1 cellular context compared by ENCODE assay signal in the genomic region with DNA sequence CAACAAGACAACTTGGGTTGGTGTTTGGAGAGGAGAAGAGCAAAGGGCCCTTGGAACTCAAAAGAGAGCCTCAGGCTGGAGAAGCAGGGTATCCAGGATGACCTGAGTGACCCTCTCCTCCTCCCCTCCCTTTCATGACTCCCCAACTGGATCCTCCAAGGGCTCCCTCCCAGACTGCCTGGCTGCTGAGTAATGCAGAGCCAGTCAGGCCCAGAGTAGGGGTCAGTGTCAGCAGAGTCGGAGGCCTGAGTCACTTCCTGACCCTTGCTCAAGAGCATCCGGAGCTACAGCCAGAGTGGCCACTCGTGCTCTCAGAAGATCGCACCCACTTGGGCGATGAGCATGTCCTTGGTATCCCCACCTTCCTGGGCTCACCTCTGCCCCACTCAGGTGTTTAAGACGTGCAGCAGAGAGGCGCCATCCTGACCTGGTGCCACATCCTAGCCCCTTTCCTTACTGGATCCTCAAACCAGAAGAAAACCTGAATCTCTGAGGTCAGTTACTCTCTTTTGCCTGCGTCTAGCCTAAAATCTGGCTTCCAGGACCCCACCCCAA.
TF ChIP-seq lines count a peak whose summit lies in the region.

No MANE protein-coding gene starts in this region.

TF ChIP-seq in HepG2, 621 proteins besides CTCF, POLR2A, EP300 and RAD21 (continued from another document and continues in another):
- TF ChIP-seq ZNF598 (CRISPR knock-in tag; IDR thresholded peaks at IDR 0.05; ENCODE audit: borderline replicate concordance) (no peak), GTF3A (CRISPR knock-in tag; conservative IDR thresholded peaks at IDR 0.05) (no peak), NR1H2 (CRISPR knock-in tag; IDR thresholded peaks at IDR 0.05; ENCODE audit: borderline replicate concordance, low read depth) (no peak), GABPA (IDR thresholded peaks at IDR 0.05; ENCODE audit: low read depth, low read length) (no peak), GABPA (CRISPR knock-in tag; IDR thresholded peaks at IDR 0.05; ENCODE audit: low read depth) (peak; percentile 75), MAFG (CRISPR knock-in tag; IDR thresholded peaks at IDR 0.05) (peak; percentile 83), ZNF672 (CRISPR knock-in tag; IDR thresholded peaks at IDR 0.05) (no peak), NAIF1 (CRISPR knock-in tag; IDR thresholded peaks at IDR 0.05; ENCODE audit: borderline replicate concordance) (no peak), ZKSCAN8 (CRISPR knock-in tag; IDR thresholded peaks at IDR 0.05; ENCODE audit: borderline replicate concordance) (peak; percentile 59; the same call in 1 of the 2 replicates), ZBTB3 (CRISPR knock-in tag; IDR thresholded peaks at IDR 0.05; ENCODE audit: borderline replicate concordance, low read depth) (no peak), ZNF20 (CRISPR knock-in tag; IDR thresholded peaks at IDR 0.05) (no peak), KLF11 (CRISPR knock-in tag; IDR thresholded peaks at IDR 0.05) (no peak), PRPF4 (IDR thresholded peaks at IDR 0.05; ENCODE audit: low read depth, low read length, poor library complexity, severe bottlenecking) (no peak), HOXA7 (CRISPR knock-in tag; IDR thresholded peaks at IDR 0.05) (no peak), CREM (IDR thresholded peaks at IDR 0.05) (no peak), CREM (CRISPR knock-in tag; IDR thresholded peaks at IDR 0.05) (no peak), ZC3H4 (CRISPR knock-in tag; IDR thresholded peaks at IDR 0.05; ENCODE audit: borderline replicate concordance) (no peak), PHB2 (IDR thresholded peaks at IDR 0.05; ENCODE audit: partially characterized antibody) (no peak), EEA1 (CRISPR knock-in tag; IDR thresholded peaks at IDR 0.05; ENCODE audit: borderline replicate concordance) (no peak), ZNF557 (CRISPR knock-in tag; IDR thresholded peaks at IDR 0.05) (no peak), ZNF709 (CRISPR knock-in tag; IDR thresholded peaks at IDR 0.05) (no peak), AKAP8 (CRISPR knock-in tag; IDR thresholded peaks at IDR 0.05) (0 out of 2 replicates have a peak, but pooled peaks have one; percentile 12), THAP11 (CRISPR knock-in tag; IDR thresholded peaks at IDR 0.05) (peak; percentile 63), ZNF777 (CRISPR knock-in tag; IDR thresholded peaks at IDR 0.05) (no peak), KLF13 (CRISPR knock-in tag; IDR thresholded peaks at IDR 0.05) (no peak), ZNF660 (CRISPR knock-in tag; IDR thresholded peaks at IDR 0.05; ENCODE audit: borderline replicate concordance, low read depth) (no peak), MTA1 (CRISPR knock-in tag; IDR thresholded peaks at IDR 0.05; ENCODE audit: borderline replicate concordance) (no peak), ZFP41 (CRISPR knock-in tag; IDR thresholded peaks at IDR 0.05; ENCODE audit: borderline replicate concordance) (no peak), ZNF12 (CRISPR knock-in tag; IDR thresholded peaks at IDR 0.05) (no peak), HNRNPLL (IDR thresholded peaks at IDR 0.05; ENCODE audit: low read depth, low read length, poor library complexity, severe bottlenecking) (no peak), PAWR (CRISPR knock-in tag; IDR thresholded peaks at IDR 0.05; ENCODE audit: borderline replicate concordance) (no peak), ZNF451 (CRISPR knock-in tag; IDR thresholded peaks at IDR 0.05) (no peak), ZNF326 (CRISPR knock-in tag; IDR thresholded peaks at IDR 0.05; ENCODE audit: borderline replicate concordance) (no peak), SAFB2 (CRISPR knock-in tag; IDR thresholded peaks at IDR 0.05; ENCODE audit: borderline replicate concordance, low read depth) (no peak), ZSCAN29 (CRISPR knock-in tag; conservative IDR thresholded peaks at IDR 0.05) (no peak), SP2 (CRISPR knock-in tag; IDR thresholded peaks at IDR 0.05) (no peak), PRMT3 (CRISPR knock-in tag; IDR thresholded peaks at IDR 0.05; ENCODE audit: borderline replicate concordance, low read depth) (no peak), ESRRA (CRISPR knock-in tag; IDR thresholded peaks at IDR 0.05; ENCODE audit: low read depth) (no peak), ZNF850 (CRISPR knock-in tag; conservative IDR thresholded peaks at IDR 0.05) (no peak), MLLT10 (CRISPR knock-in tag; IDR thresholded peaks at IDR 0.05) (no peak), ZNF441 (CRISPR knock-in tag; IDR thresholded peaks at IDR 0.05; ENCODE audit: borderline replicate concordance) (no peak; the same call in 1 of the 2 replicates), NR2F2 (IDR thresholded peaks at IDR 0.05; ENCODE audit: borderline replicate concordance, low read depth) (no peak), ZNF468 (CRISPR knock-in tag; IDR thresholded peaks at IDR 0.05) (no peak), ZNF329 (CRISPR knock-in tag; IDR thresholded peaks at IDR 0.05; ENCODE audit: low read depth) (no peak)
- TF ChIP-seq, protein P1, sequence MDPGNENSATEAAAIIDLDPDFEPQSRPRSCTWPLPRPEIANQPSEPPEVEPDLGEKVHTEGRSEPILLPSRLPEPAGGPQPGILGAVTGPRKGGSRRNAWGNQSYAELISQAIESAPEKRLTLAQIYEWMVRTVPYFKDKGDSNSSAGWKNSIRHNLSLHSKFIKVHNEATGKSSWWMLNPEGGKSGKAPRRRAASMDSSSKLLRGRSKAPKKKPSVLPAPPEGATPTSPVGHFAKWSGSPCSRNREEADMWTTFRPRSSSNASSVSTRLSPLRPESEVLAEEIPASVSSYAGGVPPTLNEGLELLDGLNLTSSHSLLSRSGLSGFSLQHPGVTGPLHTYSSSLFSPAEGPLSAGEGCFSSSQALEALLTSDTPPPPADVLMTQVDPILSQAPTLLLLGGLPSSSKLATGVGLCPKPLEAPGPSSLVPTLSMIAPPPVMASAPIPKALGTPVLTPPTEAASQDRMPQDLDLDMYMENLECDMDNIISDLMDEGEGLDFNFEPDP (CRISPR knock-in tag; conservative IDR thresholded peaks at IDR 0.05): no peak
- TF ChIP-seq, protein P2, sequence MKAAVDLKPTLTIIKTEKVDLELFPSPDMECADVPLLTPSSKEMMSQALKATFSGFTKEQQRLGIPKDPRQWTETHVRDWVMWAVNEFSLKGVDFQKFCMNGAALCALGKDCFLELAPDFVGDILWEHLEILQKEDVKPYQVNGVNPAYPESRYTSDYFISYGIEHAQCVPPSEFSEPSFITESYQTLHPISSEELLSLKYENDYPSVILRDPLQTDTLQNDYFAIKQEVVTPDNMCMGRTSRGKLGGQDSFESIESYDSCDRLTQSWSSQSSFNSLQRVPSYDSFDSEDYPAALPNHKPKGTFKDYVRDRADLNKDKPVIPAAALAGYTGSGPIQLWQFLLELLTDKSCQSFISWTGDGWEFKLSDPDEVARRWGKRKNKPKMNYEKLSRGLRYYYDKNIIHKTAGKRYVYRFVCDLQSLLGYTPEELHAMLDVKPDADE (CRISPR knock-in tag; IDR thresholded peaks at IDR 0.05): no peak
- TF ChIP-seq, protein P3, sequence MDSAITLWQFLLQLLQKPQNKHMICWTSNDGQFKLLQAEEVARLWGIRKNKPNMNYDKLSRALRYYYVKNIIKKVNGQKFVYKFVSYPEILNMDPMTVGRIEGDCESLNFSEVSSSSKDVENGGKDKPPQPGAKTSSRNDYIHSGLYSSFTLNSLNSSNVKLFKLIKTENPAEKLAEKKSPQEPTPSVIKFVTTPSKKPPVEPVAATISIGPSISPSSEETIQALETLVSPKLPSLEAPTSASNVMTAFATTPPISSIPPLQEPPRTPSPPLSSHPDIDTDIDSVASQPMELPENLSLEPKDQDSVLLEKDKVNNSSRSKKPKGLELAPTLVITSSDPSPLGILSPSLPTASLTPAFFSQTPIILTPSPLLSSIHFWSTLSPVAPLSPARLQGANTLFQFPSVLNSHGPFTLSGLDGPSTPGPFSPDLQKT (CRISPR knock-in tag; IDR thresholded peaks at IDR 0.05; ENCODE audit: borderline replicate concordance): no peak
- TF ChIP-seq, protein P4, sequence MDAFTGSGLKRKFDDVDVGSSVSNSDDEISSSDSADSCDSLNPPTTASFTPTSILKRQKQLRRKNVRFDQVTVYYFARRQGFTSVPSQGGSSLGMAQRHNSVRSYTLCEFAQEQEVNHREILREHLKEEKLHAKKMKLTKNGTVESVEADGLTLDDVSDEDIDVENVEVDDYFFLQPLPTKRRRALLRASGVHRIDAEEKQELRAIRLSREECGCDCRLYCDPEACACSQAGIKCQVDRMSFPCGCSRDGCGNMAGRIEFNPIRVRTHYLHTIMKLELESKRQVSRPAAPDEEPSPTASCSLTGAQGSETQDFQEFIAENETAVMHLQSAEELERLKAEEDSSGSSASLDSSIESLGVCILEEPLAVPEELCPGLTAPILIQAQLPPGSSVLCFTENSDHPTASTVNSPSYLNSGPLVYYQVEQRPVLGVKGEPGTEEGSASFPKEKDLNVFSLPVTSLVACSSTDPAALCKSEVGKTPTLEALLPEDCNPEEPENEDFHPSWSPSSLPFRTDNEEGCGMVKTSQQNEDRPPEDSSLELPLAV (CRISPR knock-in tag; conservative IDR thresholded peaks at IDR 0.05; ENCODE audit: low read depth): no peak
- TF ChIP-seq, protein P5, sequence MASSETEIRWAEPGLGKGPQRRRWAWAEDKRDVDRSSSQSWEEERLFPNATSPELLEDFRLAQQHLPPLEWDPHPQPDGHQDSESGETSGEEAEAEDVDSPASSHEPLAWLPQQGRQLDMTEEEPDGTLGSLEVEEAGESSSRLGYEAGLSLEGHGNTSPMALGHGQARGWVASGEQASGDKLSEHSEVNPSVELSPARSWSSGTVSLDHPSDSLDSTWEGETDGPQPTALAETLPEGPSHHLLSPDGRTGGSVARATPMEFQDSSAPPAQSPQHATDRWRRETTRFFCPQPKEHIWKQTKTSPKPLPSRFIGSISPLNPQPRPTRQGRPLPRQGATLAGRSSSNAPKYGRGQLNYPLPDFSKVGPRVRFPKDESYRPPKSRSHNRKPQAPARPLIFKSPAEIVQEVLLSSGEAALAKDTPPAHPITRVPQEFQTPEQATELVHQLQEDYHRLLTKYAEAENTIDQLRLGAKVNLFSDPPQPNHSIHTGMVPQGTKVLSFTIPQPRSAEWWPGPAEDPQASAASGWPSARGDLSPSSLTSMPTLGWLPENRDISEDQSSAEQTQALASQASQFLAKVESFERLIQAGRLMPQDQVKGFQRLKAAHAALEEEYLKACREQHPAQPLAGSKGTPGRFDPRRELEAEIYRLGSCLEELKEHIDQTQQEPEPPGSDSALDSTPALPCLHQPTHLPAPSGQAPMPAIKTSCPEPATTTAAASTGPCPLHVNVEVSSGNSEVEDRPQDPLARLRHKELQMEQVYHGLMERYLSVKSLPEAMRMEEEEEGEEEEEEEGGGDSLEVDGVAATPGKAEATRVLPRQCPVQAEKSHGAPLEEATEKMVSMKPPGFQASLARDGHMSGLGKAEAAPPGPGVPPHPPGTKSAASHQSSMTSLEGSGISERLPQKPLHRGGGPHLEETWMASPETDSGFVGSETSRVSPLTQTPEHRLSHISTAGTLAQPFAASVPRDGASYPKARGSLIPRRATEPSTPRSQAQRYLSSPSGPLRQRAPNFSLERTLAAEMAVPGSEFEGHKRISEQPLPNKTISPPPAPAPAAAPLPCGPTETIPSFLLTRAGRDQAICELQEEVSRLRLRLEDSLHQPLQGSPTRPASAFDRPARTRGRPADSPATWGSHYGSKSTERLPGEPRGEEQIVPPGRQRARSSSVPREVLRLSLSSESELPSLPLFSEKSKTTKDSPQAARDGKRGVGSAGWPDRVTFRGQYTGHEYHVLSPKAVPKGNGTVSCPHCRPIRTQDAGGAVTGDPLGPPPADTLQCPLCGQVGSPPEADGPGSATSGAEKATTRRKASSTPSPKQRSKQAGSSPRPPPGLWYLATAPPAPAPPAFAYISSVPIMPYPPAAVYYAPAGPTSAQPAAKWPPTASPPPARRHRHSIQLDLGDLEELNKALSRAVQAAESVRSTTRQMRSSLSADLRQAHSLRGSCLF (CRISPR knock-in tag; IDR thresholded peaks at IDR 0.05; ENCODE audit: borderline replicate concordance): no peak
- TF ChIP-seq, protein P6, sequence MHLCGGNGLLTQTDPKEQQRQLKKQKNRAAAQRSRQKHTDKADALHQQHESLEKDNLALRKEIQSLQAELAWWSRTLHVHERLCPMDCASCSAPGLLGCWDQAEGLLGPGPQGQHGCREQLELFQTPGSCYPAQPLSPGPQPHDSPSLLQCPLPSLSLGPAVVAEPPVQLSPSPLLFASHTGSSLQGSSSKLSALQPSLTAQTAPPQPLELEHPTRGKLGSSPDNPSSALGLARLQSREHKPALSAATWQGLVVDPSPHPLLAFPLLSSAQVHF (CRISPR knock-in tag; IDR thresholded peaks at IDR 0.05): no peak
- TF ChIP-seq, protein P7, sequence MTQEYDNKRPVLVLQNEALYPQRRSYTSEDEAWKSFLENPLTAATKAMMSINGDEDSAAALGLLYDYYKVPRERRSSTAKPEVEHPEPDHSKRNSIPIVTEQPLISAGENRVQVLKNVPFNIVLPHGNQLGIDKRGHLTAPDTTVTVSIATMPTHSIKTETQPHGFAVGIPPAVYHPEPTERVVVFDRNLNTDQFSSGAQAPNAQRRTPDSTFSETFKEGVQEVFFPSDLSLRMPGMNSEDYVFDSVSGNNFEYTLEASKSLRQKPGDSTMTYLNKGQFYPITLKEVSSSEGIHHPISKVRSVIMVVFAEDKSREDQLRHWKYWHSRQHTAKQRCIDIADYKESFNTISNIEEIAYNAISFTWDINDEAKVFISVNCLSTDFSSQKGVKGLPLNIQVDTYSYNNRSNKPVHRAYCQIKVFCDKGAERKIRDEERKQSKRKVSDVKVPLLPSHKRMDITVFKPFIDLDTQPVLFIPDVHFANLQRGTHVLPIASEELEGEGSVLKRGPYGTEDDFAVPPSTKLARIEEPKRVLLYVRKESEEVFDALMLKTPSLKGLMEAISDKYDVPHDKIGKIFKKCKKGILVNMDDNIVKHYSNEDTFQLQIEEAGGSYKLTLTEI (CRISPR knock-in tag; conservative IDR thresholded peaks at IDR 0.05): no peak
- TF ChIP-seq, protein P8, sequence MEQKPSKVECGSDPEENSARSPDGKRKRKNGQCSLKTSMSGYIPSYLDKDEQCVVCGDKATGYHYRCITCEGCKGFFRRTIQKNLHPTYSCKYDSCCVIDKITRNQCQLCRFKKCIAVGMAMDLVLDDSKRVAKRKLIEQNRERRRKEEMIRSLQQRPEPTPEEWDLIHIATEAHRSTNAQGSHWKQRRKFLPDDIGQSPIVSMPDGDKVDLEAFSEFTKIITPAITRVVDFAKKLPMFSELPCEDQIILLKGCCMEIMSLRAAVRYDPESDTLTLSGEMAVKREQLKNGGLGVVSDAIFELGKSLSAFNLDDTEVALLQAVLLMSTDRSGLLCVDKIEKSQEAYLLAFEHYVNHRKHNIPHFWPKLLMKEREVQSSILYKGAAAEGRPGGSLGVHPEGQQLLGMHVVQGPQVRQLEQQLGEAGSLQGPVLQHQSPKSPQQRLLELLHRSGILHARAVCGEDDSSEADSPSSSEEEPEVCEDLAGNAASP (CRISPR knock-in tag; IDR thresholded peaks at IDR 0.05; ENCODE audit: borderline replicate concordance): peak; percentile 42; the same call in 1 of the 2 replicates
